Comparison of ENCODE assay signal across 2 cellular contexts in the genomic region with DNA sequence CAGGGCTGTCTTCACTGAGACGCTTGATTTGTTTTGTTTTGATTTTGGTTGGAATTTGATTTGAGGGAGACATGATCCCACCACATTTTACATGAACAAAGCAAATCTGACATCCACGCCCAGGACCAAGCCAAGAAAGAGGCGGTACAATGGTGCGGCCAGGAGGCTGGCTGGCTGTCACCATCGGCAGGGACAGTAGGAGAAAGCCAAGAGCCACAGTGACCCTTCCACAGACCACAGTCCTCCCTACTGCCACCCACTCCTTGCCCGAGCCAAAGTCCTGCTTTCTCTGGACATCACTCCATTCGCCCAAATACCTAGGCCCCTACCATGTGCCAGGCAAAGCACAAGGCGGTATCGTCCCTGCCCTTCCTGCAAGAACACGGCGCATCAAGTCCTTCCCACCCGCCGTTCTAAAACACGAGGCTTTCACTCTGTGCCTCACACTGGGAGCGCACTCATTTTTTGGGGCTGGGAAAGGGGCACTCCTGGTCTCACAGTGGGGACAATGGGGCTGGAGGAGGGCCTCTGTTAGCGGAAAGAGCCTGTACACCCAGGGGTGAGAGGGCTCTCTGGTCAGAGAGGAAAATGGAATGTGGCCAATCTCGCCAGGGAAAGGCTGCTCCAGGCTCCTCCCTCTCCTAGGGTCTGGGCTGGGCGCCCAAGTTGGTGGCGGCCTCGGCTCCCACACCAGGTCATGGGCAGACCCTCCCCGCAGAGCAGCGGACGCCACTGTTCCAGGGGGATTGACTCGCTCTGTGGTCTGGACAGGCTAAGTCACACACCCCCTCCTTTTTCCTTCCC.
TF ChIP-seq lines count a peak whose summit lies in the region.

No MANE protein-coding gene starts in this region.

TF ChIP-seq in liver, 16 proteins besides CTCF, POLR2A, EP300 and RAD21 (continued from another document):
- TF ChIP-seq, protein P1, sequence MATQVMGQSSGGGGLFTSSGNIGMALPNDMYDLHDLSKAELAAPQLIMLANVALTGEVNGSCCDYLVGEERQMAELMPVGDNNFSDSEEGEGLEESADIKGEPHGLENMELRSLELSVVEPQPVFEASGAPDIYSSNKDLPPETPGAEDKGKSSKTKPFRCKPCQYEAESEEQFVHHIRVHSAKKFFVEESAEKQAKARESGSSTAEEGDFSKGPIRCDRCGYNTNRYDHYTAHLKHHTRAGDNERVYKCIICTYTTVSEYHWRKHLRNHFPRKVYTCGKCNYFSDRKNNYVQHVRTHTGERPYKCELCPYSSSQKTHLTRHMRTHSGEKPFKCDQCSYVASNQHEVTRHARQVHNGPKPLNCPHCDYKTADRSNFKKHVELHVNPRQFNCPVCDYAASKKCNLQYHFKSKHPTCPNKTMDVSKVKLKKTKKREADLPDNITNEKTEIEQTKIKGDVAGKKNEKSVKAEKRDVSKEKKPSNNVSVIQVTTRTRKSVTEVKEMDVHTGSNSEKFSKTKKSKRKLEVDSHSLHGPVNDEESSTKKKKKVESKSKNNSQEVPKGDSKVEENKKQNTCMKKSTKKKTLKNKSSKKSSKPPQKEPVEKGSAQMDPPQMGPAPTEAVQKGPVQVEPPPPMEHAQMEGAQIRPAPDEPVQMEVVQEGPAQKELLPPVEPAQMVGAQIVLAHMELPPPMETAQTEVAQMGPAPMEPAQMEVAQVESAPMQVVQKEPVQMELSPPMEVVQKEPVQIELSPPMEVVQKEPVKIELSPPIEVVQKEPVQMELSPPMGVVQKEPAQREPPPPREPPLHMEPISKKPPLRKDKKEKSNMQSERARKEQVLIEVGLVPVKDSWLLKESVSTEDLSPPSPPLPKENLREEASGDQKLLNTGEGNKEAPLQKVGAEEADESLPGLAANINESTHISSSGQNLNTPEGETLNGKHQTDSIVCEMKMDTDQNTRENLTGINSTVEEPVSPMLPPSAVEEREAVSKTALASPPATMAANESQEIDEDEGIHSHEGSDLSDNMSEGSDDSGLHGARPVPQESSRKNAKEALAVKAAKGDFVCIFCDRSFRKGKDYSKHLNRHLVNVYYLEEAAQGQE (IDR thresholded peaks at IDR 0.05) = no peak
- TF ChIP-seq HNF4G (IDR thresholded peaks at IDR 0.05) (no peak), FOXA1 (IDR thresholded peaks at IDR 0.05) (no peak), FOXA2 (IDR thresholded peaks at IDR 0.05) (no peak), JUND (IDR thresholded peaks at IDR 0.05) (no peak), NR2F2 (IDR thresholded peaks at IDR 0.05) (no peak), HNF4A (conservative IDR thresholded peaks at IDR 0.05) (peak in 1 of 2 donors; percentile 33), EGR1 (IDR thresholded peaks at IDR 0.05; ENCODE audit: low read depth in 2 of 2) (no peak), TAF1 (conservative IDR thresholded peaks at IDR 0.05) (no peak), YY1 (IDR thresholded peaks at IDR 0.05) (no peak), GABPA (IDR thresholded peaks at IDR 0.05 in 1 of 2, conservative IDR thresholded peaks at IDR 0.05 in 1 of 2) (no peak)
- TF ChIP-seq, protein P2, sequence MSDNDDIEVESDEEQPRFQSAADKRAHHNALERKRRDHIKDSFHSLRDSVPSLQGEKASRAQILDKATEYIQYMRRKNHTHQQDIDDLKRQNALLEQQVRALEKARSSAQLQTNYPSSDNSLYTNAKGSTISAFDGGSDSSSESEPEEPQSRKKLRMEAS (IDR thresholded peaks at IDR 0.05) = peak; percentile 50
- TF ChIP-seq, protein P3, sequence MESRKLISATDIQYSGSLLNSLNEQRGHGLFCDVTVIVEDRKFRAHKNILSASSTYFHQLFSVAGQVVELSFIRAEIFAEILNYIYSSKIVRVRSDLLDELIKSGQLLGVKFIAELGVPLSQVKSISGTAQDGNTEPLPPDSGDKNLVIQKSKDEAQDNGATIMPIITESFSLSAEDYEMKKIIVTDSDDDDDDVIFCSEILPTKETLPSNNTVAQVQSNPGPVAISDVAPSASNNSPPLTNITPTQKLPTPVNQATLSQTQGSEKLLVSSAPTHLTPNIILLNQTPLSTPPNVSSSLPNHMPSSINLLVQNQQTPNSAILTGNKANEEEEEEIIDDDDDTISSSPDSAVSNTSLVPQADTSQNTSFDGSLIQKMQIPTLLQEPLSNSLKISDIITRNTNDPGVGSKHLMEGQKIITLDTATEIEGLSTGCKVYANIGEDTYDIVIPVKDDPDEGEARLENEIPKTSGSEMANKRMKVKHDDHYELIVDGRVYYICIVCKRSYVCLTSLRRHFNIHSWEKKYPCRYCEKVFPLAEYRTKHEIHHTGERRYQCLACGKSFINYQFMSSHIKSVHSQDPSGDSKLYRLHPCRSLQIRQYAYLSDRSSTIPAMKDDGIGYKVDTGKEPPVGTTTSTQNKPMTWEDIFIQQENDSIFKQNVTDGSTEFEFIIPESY (IDR thresholded peaks at IDR 0.05) = no peak
- TF ChIP-seq, protein P4, sequence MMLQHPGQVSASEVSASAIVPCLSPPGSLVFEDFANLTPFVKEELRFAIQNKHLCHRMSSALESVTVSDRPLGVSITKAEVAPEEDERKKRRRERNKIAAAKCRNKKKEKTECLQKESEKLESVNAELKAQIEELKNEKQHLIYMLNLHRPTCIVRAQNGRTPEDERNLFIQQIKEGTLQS (IDR thresholded peaks at IDR 0.05) = no peak

TF ChIP-seq in HepG2, 621 proteins besides CTCF, POLR2A, EP300 and RAD21 (continued from another document):
- TF ChIP-seq, protein P5, sequence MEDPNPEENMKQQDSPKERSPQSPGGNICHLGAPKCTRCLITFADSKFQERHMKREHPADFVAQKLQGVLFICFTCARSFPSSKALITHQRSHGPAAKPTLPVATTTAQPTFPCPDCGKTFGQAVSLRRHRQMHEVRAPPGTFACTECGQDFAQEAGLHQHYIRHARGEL (CRISPR knock-in tag; IDR thresholded peaks at IDR 0.05) = no peak
- no peak for TF ChIP-seq MAFK (conservative IDR thresholded peaks at IDR 0.05 in 1 of 2, IDR thresholded peaks at IDR 0.05 in 1 of 2; ENCODE audit: low read length in 2 of 2)
- no peak for TF ChIP-seq ZNF883 (CRISPR knock-in tag; IDR thresholded peaks at IDR 0.05; ENCODE audit: not compliant biosample characterization)
- TF ChIP-seq ZMYM2 (CRISPR knock-in tag; IDR thresholded peaks at IDR 0.05) = no peak
- TF ChIP-seq ZNF83 (CRISPR knock-in tag; IDR thresholded peaks at IDR 0.05; ENCODE audit: borderline replicate concordance) = no peak
- TF ChIP-seq KDM5B (CRISPR knock-in tag; IDR thresholded peaks at IDR 0.05; ENCODE audit: borderline replicate concordance) = no peak
- no peak for TF ChIP-seq NONO (IDR thresholded peaks at IDR 0.05)
- no peak for TF ChIP-seq NONO (CRISPR knock-in tag; conservative IDR thresholded peaks at IDR 0.05)
